ENCODE assay signal across 8 cellular contexts in the genomic region with DNA sequence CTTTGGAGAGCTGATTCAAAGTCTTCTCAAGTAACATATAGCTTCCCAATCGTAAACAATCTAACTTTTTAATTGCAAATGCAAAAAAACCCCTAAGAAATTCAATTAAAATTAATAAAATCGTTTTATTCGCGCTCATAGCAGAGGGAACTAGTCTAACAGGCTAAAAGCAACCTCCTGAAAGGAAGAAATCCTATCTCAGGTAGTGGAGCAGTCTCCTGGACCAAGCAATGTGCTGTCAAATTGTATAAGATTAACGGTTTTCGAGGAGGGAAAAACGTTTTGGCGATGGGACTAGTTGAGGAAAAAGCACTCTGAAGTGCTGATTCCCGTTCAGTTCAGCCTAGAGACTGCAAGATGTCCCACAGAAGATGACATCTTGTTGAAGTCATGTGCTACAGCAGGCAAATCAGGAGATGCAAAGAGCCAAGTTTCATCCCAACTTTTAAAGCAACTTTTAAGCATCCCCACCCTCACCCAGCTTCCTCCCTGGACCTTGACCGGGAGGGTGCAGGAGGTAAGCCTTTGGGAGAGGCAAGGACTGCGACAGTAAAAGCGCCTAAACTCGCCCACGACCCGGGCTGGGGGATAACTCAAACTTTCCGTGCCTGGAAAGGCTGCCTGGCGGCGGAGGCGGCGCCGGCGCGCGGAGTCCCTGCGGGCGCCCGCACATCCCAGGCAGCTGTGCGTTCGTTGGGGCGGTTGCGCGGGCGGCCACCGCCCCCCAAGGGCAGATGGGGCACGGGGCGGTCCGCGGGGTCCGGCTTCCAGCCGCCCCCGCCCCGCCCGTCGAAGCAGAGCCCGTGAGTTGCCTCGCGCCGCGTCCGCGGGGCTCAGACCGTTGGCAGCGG. TPM values are rescaled to one million over a fixed set of nuclear protein-coding genes. Genes with fewer than 3 reads are reported as not detected.
A peak's percentile ranks its signal among the peaks of the same experiment; 100 is the strongest.
DNase-seq lines count a peak whose midpoint lies in the region; ATAC-seq and TF ChIP-seq lines count a peak whose summit lies in the region.

No MANE protein-coding gene starts in this region.

- no peak for TF ChIP-seq CTCF in GM06990 (IDR thresholded peaks at IDR 0.05; ENCODE audit: insufficient read depth, low read length, poor library complexity, severe bottlenecking)

- peak overlapping the region; percentile 68 for H3K4me3 ChIP-seq in GM06990 (replicated peaks; ENCODE audit: low read depth, low read length)

- DNase-seq in GM06990 (ENCODE audit: extremely low read depth, insufficient read length) (no peak), H4 (ENCODE audit: low spot score) (peak; percentile 9), M059J (ENCODE audit: low read depth) (peak; percentile 55), Right ventricle myocardium superior (no peak), retina (peak; percentile 30), occipital lobe (lab: John Stamatoyannopoulos, UW) (no peak), NCI-H1092 treated with DMSO at 0.1 percent for 48 hours (lab: John Stamatoyannopoulos, UW) (no peak)
- peak; percentile 0 for DNase-seq in activated effector memory CD4-positive, alpha-beta T cell treated with Interleukin-2 at 50 U/mL for 16 hours

- no peaks in the 10 kb centered on the region for H3K36me3 ChIP-seq in GM06990 (ENCODE audit: control insufficient read depth, insufficient read depth, low read length)

- peak; percentile 69 for ATAC-seq in Right ventricle myocardium superior (ENCODE audit: poor library complexity)

- intact Hi-C loops in Right ventricle myocardium superior (cut with DNase I), result loop anchor here (10.0 kb wide), 1 partner anchor 46 kb away; no protein-coding TSS in a partner anchor

- H3K27me3 ChIP-seq in GM06990 (replicated peaks; ENCODE audit: control insufficient read depth, insufficient read depth, low read length), result no peaks in the 10 kb centered on the region

RNA-seq across cellular contexts. Expression of gene MAP7D3, which starts 0.8 kb away (rescaled TPM):
- 17.9 and 19.3 TPM in 2 replicates for total RNA-seq in H4 (2014; rRNA removed; shearing (Covaris generic))
- 28.1 and 38.8 TPM in 2 replicates for total RNA-seq in M059J (2014; rRNA removed; shearing (Covaris generic))
- total RNA-seq in Right ventricle myocardium superior, result 11.4 TPM
- total RNA-seq in occipital lobe, result 1.4 TPM

RNA-seq across cellular contexts. Expression of gene ADGRG4, which starts 50.3 kb away (rescaled TPM):
- total RNA-seq in H4 (2014; rRNA removed; shearing (Covaris generic)), result not detected in 2 replicates
- total RNA-seq in M059J (2014; rRNA removed; shearing (Covaris generic)), result 0.02 TPM in 1 of 2 replicates, not detected in the other
- not detected for total RNA-seq in Right ventricle myocardium superior
- total RNA-seq in occipital lobe, result not detected

Comparison
In these comparisons a context has a peak if more than half of its experiments do, and no peak if none do; other contexts are left out.
1. DNase-seq: peak in H4 (single experiment), M059J (single experiment), activated effector memory CD4-positive, alpha-beta T cell treated with Interleukin-2 at 50 U/mL for 16 hours (single experiment) and retina (single experiment); none in GM06990 (single experiment), Right ventricle myocardium superior (single experiment), occipital lobe (single experiment) and NCI-H1092 treated with DMSO at 0.1 percent for 48 hours (single experiment).